12 cellular contexts compared by ENCODE assay signal in the genomic region with DNA sequence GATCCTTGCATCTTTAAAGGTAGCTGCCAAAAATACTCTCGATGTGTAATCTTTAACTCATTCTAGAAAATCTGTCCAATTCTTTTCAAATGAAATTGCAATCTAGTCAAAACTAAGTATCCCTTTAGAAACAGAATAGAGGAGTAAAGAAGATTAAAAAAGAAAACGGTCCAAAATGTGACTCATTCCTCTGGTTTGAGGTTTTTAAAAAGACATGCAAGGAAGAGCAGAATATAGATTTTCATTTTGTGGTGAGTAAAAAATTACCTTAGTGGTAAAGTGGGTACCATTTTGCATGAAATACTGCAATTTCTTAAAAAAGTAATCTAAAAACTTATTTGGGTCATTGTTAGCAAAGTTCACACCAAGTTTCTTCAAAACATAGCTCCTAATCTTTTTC.
DNase-seq lines count a peak whose midpoint lies in the region; ATAC-seq and TF ChIP-seq lines count a peak whose summit lies in the region.
"Had no signal": no experiment of that assay in that cellular context is flagged by ENCODE, and none has a peak within 500 bp of the region (broad histone marks: within the 10 kb centered on the region; RNA-seq: fewer than 3 reads in every experiment).

No MANE protein-coding gene starts in this region.

- peak overlapping the region; percentile 55 for H3K4me3 Mint-ChIP-seq in activated naive CD8-positive, alpha-beta T cell
- H3K4me3 Mint-ChIP-seq: memory B cell had no signal

- H3K27ac ChIP-seq in gastrocnemius medialis, result no peak overlapping the region
- H3K27ac ChIP-seq: VCaP had no signal

- intact Hi-C loops in gastrocnemius medialis (cut with DNase I; ENCODE audit: low total_unique reads), result no loop called here

- peaks cover 4% of the 10 kb centered on the region for H3K9me3 Mint-ChIP-seq in activated naive CD8-positive, alpha-beta T cell (ENCODE audit: low read depth)
- H3K9me3 Mint-ChIP-seq: memory B cell had no signal

- no peak for TF ChIP-seq POLR2A in gastrocnemius medialis (IDR thresholded peaks at IDR 0.05)

- H3K4me1 Mint-ChIP-seq in activated naive CD8-positive, alpha-beta T cell (ENCODE audit: low read depth), result peaks cover 47% of the 10 kb centered on the region

- H3K4me3 ChIP-seq in gastrocnemius medialis, result no peak overlapping the region

- H3K36me3 Mint-ChIP-seq in activated naive CD8-positive, alpha-beta T cell, result peaks cover 3% of the 10 kb centered on the region
- H3K36me3 Mint-ChIP-seq: memory B cell had no signal

- H3K36me3 ChIP-seq in gastrocnemius medialis, result no peaks in the 10 kb centered on the region

- DNase-seq in gastrocnemius medialis, result no peak
- DNase-seq in GF-D8 (lab: John Stamatoyannopoulos, UW), result no peak
- no peak for DNase-seq in SW480 (ENCODE audit: low spot score)
- DNase-seq: Calu3, NCI-H2029 treated with DMSO at 0.1 percent for 48 hours had no signal

- H3K4me1 ChIP-seq in gastrocnemius medialis, result no peaks in the 10 kb centered on the region

- in situ Hi-C loops in gastrocnemius medialis (cut with MboI; ENCODE audit: low sequenced_read_pairs in 4 of 4), result no loop called here

- H3K27me3 Mint-ChIP-seq in activated naive CD8-positive, alpha-beta T cell, result no peaks in the 10 kb centered on the region

- peak overlapping the region; percentile 79 for H3K27ac Mint-ChIP-seq in activated naive CD8-positive, alpha-beta T cell
- H3K27ac Mint-ChIP-seq: memory B cell had no signal

- TF ChIP-seq CTCF in gastrocnemius medialis (IDR thresholded peaks at IDR 0.05 in 4 of 5, conservative IDR thresholded peaks at IDR 0.05 in 1 of 5), result no peak

- ATAC-seq in GM18873 (IDR thresholded peaks at IDR 0.05; ENCODE audit: low FRiP score, unreplicated experiment) (peak; percentile 74), GM21528 (IDR thresholded peaks at IDR 0.05; ENCODE audit: low FRiP score, unreplicated experiment) (peak; percentile 48), HG03135 (IDR thresholded peaks at IDR 0.05; ENCODE audit: unreplicated experiment) (peak; percentile 70), gastrocnemius medialis (no peak)
- ATAC-seq: Panc1 had no signal

- no peaks in the 10 kb centered on the region for H3K9me3 ChIP-seq in gastrocnemius medialis

- no peaks in the 10 kb centered on the region for H3K27me3 ChIP-seq in gastrocnemius medialis

Comparison
In these comparisons a context has a peak if more than half of its experiments do, and no peak if none do; other contexts are left out.
1. ATAC-seq: peak in GM18873 (single experiment), GM21528 (single experiment) and HG03135 (single experiment); none in gastrocnemius medialis (0 of 2).